25 cellular contexts compared by ENCODE assay signal in genomic region chr11:20277014-20277413, GRCh38.
"Had no signal": no experiment of that assay in that cellular context is flagged by ENCODE, and none has a peak within 500 bp of the region (broad histone marks: within the 10 kb centered on the region; RNA-seq: fewer than 3 reads in every experiment).

No MANE protein-coding gene starts in this region.

- H3K4me1 ChIP-seq: esophagus squamous epithelium, pancreas, spleen, stomach, thyroid gland had no signal

- H3K27ac ChIP-seq: dorsolateral prefrontal cortex, esophagus squamous epithelium, pancreas, skin epidermis, spleen, stomach, thyroid gland had no signal

- H3K27me3 ChIP-seq: thyroid gland had no signal

- H3K9me3 ChIP-seq: esophagus squamous epithelium, mucosa of descending colon, pancreas, spleen, stomach, thyroid gland had no signal

- ATAC-seq: left ventricle myocardium superior; mucosa of descending colon; natural killer cell treated with Interleukin-12 subunit alpha and Interleukin-12 subunit beta and Interleukin-15 and Interleukin-18, amount 100 ng/mL, for 72 hours; pancreas; stimulated activated naive B cell treated with anti-CD40 and anti-IgM and Interleukin-4, amounts not matched to agents 10 μg/mL and 1 μg/mL and 100 μg/mL, for 72 hours had no signal

- H3K36me3 ChIP-seq: esophagus squamous epithelium, pancreas, spleen, stomach, thyroid gland had no signal

- H3K4me3 ChIP-seq: dorsolateral prefrontal cortex, esophagus squamous epithelium, lung, mucosa of descending colon, pancreas, skin epidermis, spleen, stomach, thyroid gland had no signal

- FAIRE-seq: colon, endometrium, pancreas had no signal

- DNase-seq: central memory CD4-positive, alpha-beta T cell; dorsolateral prefrontal cortex; effector memory CD4-positive, alpha-beta T cell; erythroblast; esophagus squamous epithelium; foreskin melanocyte; glutamatergic neuron; hypothalamus; immature natural killer cell; islet precursor cell; left ventricle myocardium superior; mucosa of descending colon; naive B cell; spleen; stimulated activated CD4-positive, alpha-beta T cell treated with anti-CD3 and anti-CD28 coated beads, Interleukin-2, amount 100 ng/mL, for 48 hours; stimulated activated naive B cell treated with anti-CD40 and anti-IgM and Interleukin-4, amounts not matched to agents 10 μg/mL and 1 μg/mL and 100 μg/mL, for 72 hours; stomach; thyroid gland; trophoblast cell had no signal
